1 cellular context compared by ENCODE assay signal in the genomic region with DNA sequence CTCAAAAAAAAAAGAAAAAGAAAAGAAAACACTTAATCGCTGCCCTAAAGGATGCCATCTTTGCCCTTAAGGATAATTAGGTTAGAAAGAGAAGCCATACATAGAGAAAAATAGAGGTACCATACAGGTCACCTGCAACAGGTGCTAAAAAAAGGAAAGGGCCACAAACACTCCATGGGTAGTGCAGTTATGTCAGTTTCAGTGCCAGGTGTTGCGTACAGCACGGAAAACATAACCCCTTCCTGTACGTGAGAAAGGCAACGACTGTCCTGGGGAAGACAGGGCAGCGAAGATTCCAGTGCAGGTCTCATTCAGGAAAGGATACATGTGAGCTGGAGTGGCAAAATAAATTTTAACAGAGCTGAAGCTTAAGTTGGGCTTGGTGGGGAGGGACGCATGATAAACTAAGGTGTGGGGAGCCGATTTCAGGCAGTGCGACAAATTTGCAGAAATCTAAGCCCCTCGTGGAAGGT.
TF ChIP-seq lines count a peak whose summit lies in the region.

No MANE protein-coding gene starts in this region.

TF ChIP-seq in WTC11, 78 proteins besides CTCF, POLR2A, EP300 and RAD21 (continued from another document):
- TF ChIP-seq, protein P1, sequence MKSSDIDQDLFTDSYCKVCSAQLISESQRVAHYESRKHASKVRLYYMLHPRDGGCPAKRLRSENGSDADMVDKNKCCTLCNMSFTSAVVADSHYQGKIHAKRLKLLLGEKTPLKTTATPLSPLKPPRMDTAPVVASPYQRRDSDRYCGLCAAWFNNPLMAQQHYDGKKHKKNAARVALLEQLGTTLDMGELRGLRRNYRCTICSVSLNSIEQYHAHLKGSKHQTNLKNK (CRISPR knock-in tag; IDR thresholded peaks at IDR 0.05) = no peak
- no peak for TF ChIP-seq ZNF423 (CRISPR knock-in tag; IDR thresholded peaks at IDR 0.05)
- TF ChIP-seq HMGA2 (CRISPR knock-in tag; IDR thresholded peaks at IDR 0.05) = no peak
